26 cellular contexts compared by ENCODE assay signal in the genomic region with DNA sequence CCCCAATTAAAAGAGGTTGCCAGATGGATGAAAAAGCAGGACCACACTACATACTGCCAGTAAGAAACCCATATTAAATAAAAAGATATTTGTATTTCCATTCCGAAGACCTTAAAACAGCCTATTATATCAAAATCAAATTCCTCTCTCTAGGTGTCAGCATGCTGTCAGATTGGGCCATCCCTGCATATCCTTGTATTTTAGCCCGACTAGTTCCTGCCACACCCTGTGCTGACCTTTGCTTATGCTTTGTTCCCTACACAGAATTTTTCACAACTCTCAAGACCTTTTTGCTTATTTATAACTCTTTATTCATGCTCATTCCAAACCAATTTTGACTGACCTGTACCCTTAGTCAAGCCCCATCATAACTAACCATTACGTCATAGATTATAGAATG. TPM values are rescaled to one million over a fixed set of nuclear protein-coding genes. Genes with fewer than 3 reads are reported as not detected.
"Had no signal": no experiment of that assay in that cellular context is flagged by ENCODE, and none has a peak within 500 bp of the region (broad histone marks: within the 10 kb centered on the region; RNA-seq: fewer than 3 reads in every experiment).

No MANE protein-coding gene starts in this region.

- H3K9me3 Mint-ChIP-seq: activated naive CD8-positive, alpha-beta T cell treated with anti-CD3 and anti-CD28 coated beads, Interleukin-2, amount 10 ng/mL, durations not matched to agents 7 days and 5 days; WTC11 had no signal

- H3K27ac Mint-ChIP-seq: activated CD8-positive, alpha-beta T cell treated with anti-CD3 and anti-CD28 coated beads, Interleukin-2, amount 10 ng/mL, durations not matched to agents 7 days and 5 days; activated naive CD8-positive, alpha-beta T cell treated with anti-CD3 and anti-CD28 coated beads, Interleukin-2, amount 10 ng/mL, durations not matched to agents 7 days and 5 days; T-helper 17 cell; WTC11 had no signal

- ATAC-seq: activated CD8-positive, alpha-beta T cell treated with anti-CD3 and anti-CD28 coated beads, Interleukin-2, amount 10 ng/mL, durations not matched to agents 7 days and 5 days; PC-3; T-helper 17 cell; WTC11 had no signal

- H3K9ac ChIP-seq: KMS-11 had no signal

- H3K4me1 ChIP-seq: adrenal gland had no signal

- DNase-seq: activated CD4-positive, alpha-beta T cell treated with anti-CD3 and anti-CD28 coated beads for 48 hours; activated CD4-positive, alpha-beta T cell treated with anti-CD3 and anti-CD28 coated beads, Interleukin-2, amount 50 U/mL, for 4 hours; activated CD4-positive, CD25-positive, alpha-beta regulatory T cell treated with anti-CD3 and anti-CD28 coated beads, Interleukin-2, amount 50 U/mL, for 72 hours; activated CD8-positive, alpha-beta memory T cell treated with anti-CD3 and anti-CD28 coated beads, Interleukin-2, amount 50 U/mL, for 48 hours; activated CD8-positive, alpha-beta T cell treated with anti-CD3 and anti-CD28 coated beads, Interleukin-2, amount 10 ng/mL, durations not matched to agents 7 days and 5 days; activated naive CD4-positive, alpha-beta T cell treated with anti-CD3 and anti-CD28 coated beads, Interleukin-2, amount 50 U/mL, for 16 hours; activated naive CD8-positive, alpha-beta T cell treated with anti-CD3 and anti-CD28 coated beads, Interleukin-2, amount 10 ng/mL, durations not matched to agents 7 days and 5 days; activated T-cell treated with anti-CD3 and anti-CD28 coated beads, Interleukin-2, amount 50 U/mL, for 1 hour; adrenal gland; anterior cingulate cortex; central memory CD4-positive, alpha-beta T cell; MM.1S; NCI-H1105; NCI-H1436 treated with DMSO at 0.1 percent for 48 hours; NCI-H187; NCI-H2081; NCI-H510A treated with DMSO at 0.1 percent for 48 hours; NCI-H69; PC-3; SHP77 treated with DMSO at 0.1 percent for 48 hours; T-helper 17 cell; T-helper 9 cell had no signal

- H3K27me3 Mint-ChIP-seq: activated naive CD8-positive, alpha-beta T cell treated with anti-CD3 and anti-CD28 coated beads, Interleukin-2, amount 10 ng/mL, durations not matched to agents 7 days and 5 days; T-helper 17 cell had no signal

- H3K36me3 Mint-ChIP-seq: WTC11 had no signal

- H3K4me3 ChIP-seq: adrenal gland had no signal

- H3K4me2 ChIP-seq: KMS-11 had no signal

- FAIRE-seq: bronchial epithelial cell, RCC 7860 had no signal

- H3K36me3 ChIP-seq: adrenal gland had no signal

- H3K27ac ChIP-seq: adrenal gland, KMS-11 had no signal

- H3K9me3 ChIP-seq: adrenal gland had no signal

- H3K27me3 ChIP-seq: adrenal gland had no signal

- H3K4me3 Mint-ChIP-seq: activated CD8-positive, alpha-beta T cell treated with anti-CD3 and anti-CD28 coated beads, Interleukin-2, amount 10 ng/mL, durations not matched to agents 7 days and 5 days; activated naive CD8-positive, alpha-beta T cell treated with anti-CD3 and anti-CD28 coated beads, Interleukin-2, amount 10 ng/mL, durations not matched to agents 7 days and 5 days; T-helper 17 cell; WTC11 had no signal

RNA-seq across cellular contexts. Expression of a gene that starts 15.8 kb away (rescaled TPM):
- total RNA-seq: PC-3, T-helper 17 cell had no signal
